In genomic region chrX:131977619-131978018, GRCh38 we compare ENCODE assay signal across 1 cellular context.
TF ChIP-seq lines count a peak whose summit lies in the region.

No MANE protein-coding gene starts in this region.

TF ChIP-seq in K562, 482 proteins besides CTCF, POLR2A, EP300 and RAD21:
- TF ChIP-seq FOSL1 (tag; conservative IDR thresholded peaks at IDR 0.05) = peak; percentile 92
- no peak for TF ChIP-seq HMGN3 (IDR thresholded peaks at IDR 0.05; ENCODE audit: borderline replicate concordance, extremely low read depth, insufficient read length, low read depth, low read length)
- TF ChIP-seq, protein P1, sequence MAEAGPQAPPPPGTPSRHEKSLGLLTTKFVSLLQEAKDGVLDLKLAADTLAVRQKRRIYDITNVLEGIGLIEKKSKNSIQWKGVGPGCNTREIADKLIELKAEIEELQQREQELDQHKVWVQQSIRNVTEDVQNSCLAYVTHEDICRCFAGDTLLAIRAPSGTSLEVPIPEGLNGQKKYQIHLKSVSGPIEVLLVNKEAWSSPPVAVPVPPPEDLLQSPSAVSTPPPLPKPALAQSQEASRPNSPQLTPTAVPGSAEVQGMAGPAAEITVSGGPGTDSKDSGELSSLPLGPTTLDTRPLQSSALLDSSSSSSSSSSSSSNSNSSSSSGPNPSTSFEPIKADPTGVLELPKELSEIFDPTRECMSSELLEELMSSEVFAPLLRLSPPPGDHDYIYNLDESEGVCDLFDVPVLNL (CRISPR knock-in tag; IDR thresholded peaks at IDR 0.05; ENCODE audit: low read depth) = no peak
- TF ChIP-seq ZNF224 (CRISPR knock-in tag; IDR thresholded peaks at IDR 0.05) = no peak
- TF ChIP-seq SMARCA4 (IDR thresholded peaks at IDR 0.05) = peak; percentile 18; the same call in 1 of the 2 replicates
- no peak for TF ChIP-seq CBFA2T2 (conservative IDR thresholded peaks at IDR 0.05)
- peak; percentile 60; the same call in 1 of the 2 replicates for TF ChIP-seq JUND (IDR thresholded peaks at IDR 0.05; ENCODE audit: borderline replicate concordance, low read depth, low read length)
- TF ChIP-seq JUND (tag; IDR thresholded peaks at IDR 0.05; ENCODE audit: borderline replicate concordance, low read depth, low read length) = peak; percentile 50; the same call in 2 of the 3 replicates
